ENCODE assay signal across 18 cellular contexts in the genomic region with DNA sequence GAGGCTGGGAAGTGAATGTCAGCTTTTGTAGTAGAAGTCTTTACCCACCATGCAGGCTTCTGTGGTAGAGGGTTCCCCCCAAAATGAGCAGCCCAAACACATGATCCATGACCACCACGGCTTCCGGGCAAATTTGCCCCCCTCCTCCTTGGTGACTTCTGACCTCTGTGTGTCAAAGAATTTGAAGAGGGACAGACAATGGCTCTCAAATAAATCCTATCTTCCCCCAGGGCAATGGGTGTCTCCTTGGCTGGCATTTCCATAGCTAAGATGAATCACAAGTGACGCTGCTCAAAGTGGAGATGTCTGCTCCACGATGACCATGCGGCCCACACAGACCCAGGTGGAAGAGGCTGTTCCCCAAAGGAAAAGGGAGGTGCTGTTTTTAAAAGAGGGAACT. TPM values are rescaled to one million over a fixed set of nuclear protein-coding genes. Genes with fewer than 3 reads are reported as not detected.
DNase-seq lines count a peak whose midpoint lies in the region; ATAC-seq and TF ChIP-seq lines count a peak whose summit lies in the region.
"Had no signal": no experiment of that assay in that cellular context is flagged by ENCODE, and none has a peak within 500 bp of the region (broad histone marks: within the 10 kb centered on the region; RNA-seq: fewer than 3 reads in every experiment).

No MANE protein-coding gene starts in this region.

- H3K27ac Mint-ChIP-seq in osteocyte (ENCODE audit: unreplicated experiment) (peak overlapping the region; percentile 20), glutamatergic neuron (ENCODE audit: unreplicated experiment) (no peak overlapping the region)
- H3K27ac Mint-ChIP-seq in natural killer cell treated with Interleukin-12 subunit alpha and Interleukin-12 subunit beta and Interleukin-15 and Interleukin-18, amount 100 ng/mL, for 72 hours: no peak overlapping the region
- no peak overlapping the region for H3K27ac Mint-ChIP-seq in stimulated activated naive B cell treated with anti-CD40 and anti-IgM and Interleukin-4, amounts not matched to agents 10 μg/mL and 1 μg/mL and 100 μg/mL, for 72 hours
- H3K27ac Mint-ChIP-seq: CD8-positive, alpha-beta T cell had no signal

- no peaks in the 10 kb centered on the region for H3K36me3 Mint-ChIP-seq in osteocyte (ENCODE audit: unreplicated experiment)
- no peaks in the 10 kb centered on the region for H3K36me3 Mint-ChIP-seq in natural killer cell treated with Interleukin-12 subunit alpha and Interleukin-12 subunit beta and Interleukin-15 and Interleukin-18, amount 100 ng/mL, for 72 hours
- peaks cover 0 to under 1% of the 10 kb centered on the region in 2 donors for H3K36me3 Mint-ChIP-seq in stimulated activated naive B cell treated with anti-CD40 and anti-IgM and Interleukin-4, amounts not matched to agents 10 μg/mL and 1 μg/mL and 100 μg/mL, for 72 hours
- peaks cover 1% of the 10 kb centered on the region for H3K36me3 Mint-ChIP-seq in glutamatergic neuron (ENCODE audit: unreplicated experiment)
- H3K36me3 Mint-ChIP-seq: CD8-positive, alpha-beta T cell had no signal

- peaks cover 31% of the 10 kb centered on the region for H3K4me1 Mint-ChIP-seq in osteocyte (ENCODE audit: unreplicated experiment)
- H3K4me1 Mint-ChIP-seq in natural killer cell treated with Interleukin-12 subunit alpha and Interleukin-12 subunit beta and Interleukin-15 and Interleukin-18, amount 100 ng/mL, for 72 hours (ENCODE audit: low read depth in 2 of 2): no peaks in the 10 kb centered on the region
- peaks cover 13 to 20% of the 10 kb centered on the region in 2 donors for H3K4me1 Mint-ChIP-seq in stimulated activated naive B cell treated with anti-CD40 and anti-IgM and Interleukin-4, amounts not matched to agents 10 μg/mL and 1 μg/mL and 100 μg/mL, for 72 hours
- peaks cover 21% of the 10 kb centered on the region for H3K4me1 Mint-ChIP-seq in glutamatergic neuron (ENCODE audit: low read depth, unreplicated experiment)

- H3K9me3 Mint-ChIP-seq in osteocyte (ENCODE audit: unreplicated experiment) (peaks cover under 1% of the 10 kb centered on the region), glutamatergic neuron (ENCODE audit: unreplicated experiment) (peaks cover 2% of the 10 kb centered on the region)
- no peaks in the 10 kb centered on the region for H3K9me3 Mint-ChIP-seq in natural killer cell treated with Interleukin-12 subunit alpha and Interleukin-12 subunit beta and Interleukin-15 and Interleukin-18, amount 100 ng/mL, for 72 hours
- H3K9me3 Mint-ChIP-seq in stimulated activated naive B cell treated with anti-CD40 and anti-IgM and Interleukin-4, amounts not matched to agents 10 μg/mL and 1 μg/mL and 100 μg/mL, for 72 hours: peaks cover 2 to 10% of the 10 kb centered on the region in 2 donors

- ATAC-seq in natural killer cell treated with Interleukin-12 subunit alpha and Interleukin-12 subunit beta and Interleukin-15 and Interleukin-18, amount 100 ng/mL, for 72 hours: no peak
- no peak for ATAC-seq in stimulated activated naive B cell treated with anti-CD40 and anti-IgM and Interleukin-4, amounts not matched to agents 10 μg/mL and 1 μg/mL and 100 μg/mL, for 72 hours (replicated peaks)
- ATAC-seq in HG02981 (IDR thresholded peaks at IDR 0.05; ENCODE audit: unreplicated experiment): no peak
- ATAC-seq: A549; CD8-positive, alpha-beta T cell; HCT116; K562 had no signal

- no peak for TF ChIP-seq CTCF in osteocyte (IDR thresholded peaks at IDR 0.05)
- no peak for TF ChIP-seq CTCF in glutamatergic neuron (IDR thresholded peaks at IDR 0.05; ENCODE audit: partially characterized antibody, unreplicated experiment)

- DNase-seq in EL: peak; percentile 76
- DNase-seq in RPMI7951 (ENCODE audit: low read depth): peak; percentile 54
- DNase-seq in foreskin melanocyte: peak; percentile 78
- no peak for DNase-seq in osteocyte (ENCODE audit: extremely low spot score, unreplicated experiment)
- no peak for DNase-seq in natural killer cell treated with Interleukin-12 subunit alpha and Interleukin-12 subunit beta and Interleukin-15 and Interleukin-18, amount 100 ng/mL, for 72 hours (ENCODE audit: low spot score)
- no peak for DNase-seq in stimulated activated naive B cell treated with anti-CD40 and anti-IgM and Interleukin-4, amounts not matched to agents 10 μg/mL and 1 μg/mL and 100 μg/mL, for 72 hours
- DNase-seq in glutamatergic neuron: no peak
- DNase-seq: CD8-positive, alpha-beta T cell; DMS53; MV-4-11; NCI-H1417; NCI-H187 treated with DMSO at 0.1 percent for 48 hours; NCI-H2227 treated with DMSO at 0.1 percent for 48 hours; NCI-H524 had no signal

- H3K27me3 Mint-ChIP-seq in osteocyte (ENCODE audit: unreplicated experiment) (no peaks in the 10 kb centered on the region), glutamatergic neuron (ENCODE audit: unreplicated experiment) (peaks cover 2% of the 10 kb centered on the region)
- H3K27me3 Mint-ChIP-seq in natural killer cell treated with Interleukin-12 subunit alpha and Interleukin-12 subunit beta and Interleukin-15 and Interleukin-18, amount 100 ng/mL, for 72 hours: peaks cover 26 to 28% of the 10 kb centered on the region in 2 donors
- peaks cover 16 to 28% of the 10 kb centered on the region in 2 donors for H3K27me3 Mint-ChIP-seq in stimulated activated naive B cell treated with anti-CD40 and anti-IgM and Interleukin-4, amounts not matched to agents 10 μg/mL and 1 μg/mL and 100 μg/mL, for 72 hours

- H3K4me3 Mint-ChIP-seq in osteocyte (ENCODE audit: unreplicated experiment) (no peak overlapping the region), glutamatergic neuron (ENCODE audit: unreplicated experiment) (no peak overlapping the region)
- no peak overlapping the region for H3K4me3 Mint-ChIP-seq in natural killer cell treated with Interleukin-12 subunit alpha and Interleukin-12 subunit beta and Interleukin-15 and Interleukin-18, amount 100 ng/mL, for 72 hours
- H3K4me3 Mint-ChIP-seq in stimulated activated naive B cell treated with anti-CD40 and anti-IgM and Interleukin-4, amounts not matched to agents 10 μg/mL and 1 μg/mL and 100 μg/mL, for 72 hours: no peak overlapping the region
- H3K4me3 Mint-ChIP-seq: CD8-positive, alpha-beta T cell had no signal

RNA-seq across cellular contexts. Expression of gene BOD1, which starts 30.2 kb away (rescaled TPM):
- 50.3 and 63.8 TPM in 2 replicates for total RNA-seq in RPMI7951 (2014; rRNA removed; shearing (Covaris generic))
- total RNA-seq in osteocyte (64.6 and 70.7 TPM in 2 replicates), glutamatergic neuron (ENCODE audit: unreplicated experiment) (62.7 TPM)
- total RNA-seq in natural killer cell treated with Interleukin-12 subunit alpha and Interleukin-12 subunit beta and Interleukin-15 and Interleukin-18, amount 100 ng/mL, for 72 hours: 10 to 100 TPM; 16.3 to 24.4 TPM

Comparison
In these comparisons a context has a peak if more than half of its experiments do, and no peak if none do; other contexts are left out.
1. DNase-seq: peak in EL (single experiment), RPMI7951 (single experiment) and foreskin melanocyte (single experiment); none in osteocyte (single experiment), natural killer cell treated with Interleukin-12 subunit alpha and Interleukin-12 subunit beta and Interleukin-15 and Interleukin-18, amount 100 ng/mL, for 72 hours (single experiment), stimulated activated naive B cell treated with anti-CD40 and anti-IgM and Interleukin-4, amounts not matched to agents 10 μg/mL and 1 μg/mL and 100 μg/mL, for 72 hours (single experiment) and glutamatergic neuron (single experiment).